In the genomic region with DNA sequence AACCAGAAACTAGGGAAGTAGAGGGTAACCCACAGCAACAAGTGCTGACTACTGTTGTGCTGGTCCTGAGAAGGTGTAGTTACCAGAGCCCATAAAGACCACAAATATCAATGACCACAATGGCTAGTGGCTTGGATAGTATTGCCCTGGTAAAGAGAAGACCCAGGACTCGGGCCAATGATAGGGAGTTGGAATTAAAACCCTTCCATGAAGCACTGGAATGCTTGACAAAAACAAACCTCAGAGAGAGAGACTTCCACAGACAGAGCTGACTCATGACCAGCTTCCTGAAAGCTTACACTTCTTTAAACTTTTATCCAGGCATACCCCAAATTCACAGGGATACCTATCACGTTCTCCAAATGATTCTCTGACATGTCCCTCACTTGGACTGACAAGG, we compare ENCODE assay signal across 19 cellular contexts.
DNase-seq lines count a peak whose midpoint lies in the region; ATAC-seq and TF ChIP-seq lines count a peak whose summit lies in the region.
"Had no signal": no experiment of that assay in that cellular context is flagged by ENCODE, and none has a peak within 500 bp of the region (broad histone marks: within the 10 kb centered on the region; RNA-seq: fewer than 3 reads in every experiment).

No MANE protein-coding gene starts in this region.

- no peak overlapping the region for H4K91ac ChIP-seq in mesenchymal stem cell (ENCODE audit: low read length)

- DNase-seq in EH (ENCODE audit: low read depth) (peak; percentile 23), LHCN-M2 (ENCODE audit: low read depth) (peak; percentile 2), brain microvascular endothelial cell (peak; percentile 29), iris pigment epithelial cell (ENCODE audit: low read depth) (peak; percentile 63), dorsolateral prefrontal cortex (no peak), mesenchymal stem cell (no peak), HuH-7.5 (ENCODE audit: low spot score) (no peak)
- DNase-seq: CD4-positive, CD25-positive, alpha-beta regulatory T cell; HCEC 1CT; NCI-H1417; NCI-H1694 treated with DMSO at 0.1 percent for 48 hours; NCI-H2081 treated with DMSO at 0.1 percent for 48 hours; NCI-H2171 treated with DMSO at 0.1 percent for 48 hours; NCI-H446; NCI-H526 treated with DMSO at 0.1 percent for 48 hours had no signal

- H2AK5ac ChIP-seq in mesenchymal stem cell (ENCODE audit: low read length, severe bottlenecking), result no peak overlapping the region

- no peaks in the 10 kb centered on the region for H3K27me3 ChIP-seq in brain microvascular endothelial cell (replicated peaks)
- peaks cover 0 to 3% (median 0%) of the 10 kb centered on the region in 45 donors for H3K27me3 ChIP-seq in dorsolateral prefrontal cortex
- H3K27me3 ChIP-seq in mesenchymal stem cell (ENCODE audit: control insufficient read depth in 1 of 2, insufficient read depth in 1 of 2, low read length in 2 of 2), result no peaks in the 10 kb centered on the region

- H3K9ac ChIP-seq in mesenchymal stem cell (ENCODE audit: low read length), result no peak overlapping the region

- intact Hi-C loops in dorsolateral prefrontal cortex (cut with DNase I), result no loop called here

- no peak overlapping the region for H2AFZ ChIP-seq in mesenchymal stem cell (ENCODE audit: low read depth, low read length)
- H2AFZ ChIP-seq: GM23338 had no signal

- in situ Hi-C loops in brain microvascular endothelial cell (cut with HindIII; ENCODE audit: low pct_ligation_motif_present, low sequenced_read_pairs), result no loop called here

- no peak for TF ChIP-seq CTCF in brain microvascular endothelial cell (IDR thresholded peaks at IDR 0.05; ENCODE audit: low read depth, low read length, missing control alignments)
- TF ChIP-seq CTCF in dorsolateral prefrontal cortex (IDR thresholded peaks at IDR 0.05 in 54 of 56, conservative IDR thresholded peaks at IDR 0.05 in 2 of 56; ENCODE audit: low read depth in 1 of 56, partially characterized antibody in 56 of 56), result no peak

- no peak overlapping the region for H3K4ac ChIP-seq in mesenchymal stem cell (ENCODE audit: low read depth in 1 of 2, low read length in 2 of 2)

- no peaks in the 10 kb centered on the region for H3K4me1 ChIP-seq in mesenchymal stem cell (ENCODE audit: control insufficient read depth, insufficient read depth, low read depth, low read length)

- WGBS in mesenchymal stem cell, result 42% methylated on average over 2 of the region's 2 CpGs

- H2BK120ac ChIP-seq in mesenchymal stem cell (ENCODE audit: low read depth, low read length), result no peak overlapping the region

- ATAC-seq in GM19397 (IDR thresholded peaks at IDR 0.05; ENCODE audit: unreplicated experiment), result no peak
- ATAC-seq: GM12878, GM23338, Right ventricle myocardium inferior had no signal

- H3K9me3 ChIP-seq in mesenchymal stem cell (ENCODE audit: control insufficient read depth, low read length), result peaks cover 10% of the 10 kb centered on the region

- no peak overlapping the region for H3K23ac ChIP-seq in mesenchymal stem cell (ENCODE audit: low read length in 2 of 2)

- no peak overlapping the region for H3K4me2 ChIP-seq in mesenchymal stem cell (ENCODE audit: low read length, poor library complexity, severe bottlenecking)
- H3K4me2 ChIP-seq: GM23338 had no signal

- H2BK15ac ChIP-seq in mesenchymal stem cell (ENCODE audit: low read depth, poor library complexity, severe bottlenecking), result no peak overlapping the region

- H4K8ac ChIP-seq in mesenchymal stem cell (ENCODE audit: low read length), result no peak overlapping the region

- no peak overlapping the region for H3K4me3 ChIP-seq in brain microvascular endothelial cell (ENCODE audit: low read depth, low read length)
- H3K4me3 ChIP-seq in dorsolateral prefrontal cortex, result no peak overlapping the region
- H3K4me3 ChIP-seq in mesenchymal stem cell (ENCODE audit: insufficient read depth in 1 of 2, low read depth in 1 of 2, low read length in 2 of 2), result no peak overlapping the region
- H3K4me3 ChIP-seq: GM12878, GM23338 had no signal

- H2BK12ac ChIP-seq in mesenchymal stem cell (ENCODE audit: low read length in 2 of 2), result no peak overlapping the region

- no peak overlapping the region for H3K18ac ChIP-seq in mesenchymal stem cell (ENCODE audit: low read depth in 1 of 2, low read length in 2 of 2)

- no peak overlapping the region for H2BK5ac ChIP-seq in mesenchymal stem cell (ENCODE audit: low read depth, low read length, poor library complexity, severe bottlenecking)

- H3K14ac ChIP-seq in mesenchymal stem cell (ENCODE audit: low read length in 2 of 2), result no peak overlapping the region

- H3K79me1 ChIP-seq in mesenchymal stem cell (replicated peaks; ENCODE audit: low read length, poor library complexity, severe bottlenecking), result no peaks in the 10 kb centered on the region

- H3K27ac ChIP-seq in brain microvascular endothelial cell (no peak overlapping the region), dorsolateral prefrontal cortex (no peak overlapping the region), mesenchymal stem cell (ENCODE audit: low read length, poor library complexity, severe bottlenecking) (no peak overlapping the region)

- H3K36me3 ChIP-seq in brain microvascular endothelial cell (replicated peaks) (no peaks in the 10 kb centered on the region), mesenchymal stem cell (ENCODE audit: control insufficient read depth in 1 of 2, insufficient read depth in 2 of 2, low read depth in 1 of 2, low read length in 2 of 2) (no peaks in the 10 kb centered on the region)

Comparison
In these comparisons a context has a peak if more than half of its experiments do, and no peak if none do; other contexts are left out.
1. DNase-seq: peak in EH (single experiment), LHCN-M2 (single experiment), brain microvascular endothelial cell (single experiment) and iris pigment epithelial cell (single experiment); none in dorsolateral prefrontal cortex (0 of 10), mesenchymal stem cell (single experiment) and HuH-7.5 (single experiment).